Comparison of ENCODE assay signal across 11 cellular contexts in the genomic region with DNA sequence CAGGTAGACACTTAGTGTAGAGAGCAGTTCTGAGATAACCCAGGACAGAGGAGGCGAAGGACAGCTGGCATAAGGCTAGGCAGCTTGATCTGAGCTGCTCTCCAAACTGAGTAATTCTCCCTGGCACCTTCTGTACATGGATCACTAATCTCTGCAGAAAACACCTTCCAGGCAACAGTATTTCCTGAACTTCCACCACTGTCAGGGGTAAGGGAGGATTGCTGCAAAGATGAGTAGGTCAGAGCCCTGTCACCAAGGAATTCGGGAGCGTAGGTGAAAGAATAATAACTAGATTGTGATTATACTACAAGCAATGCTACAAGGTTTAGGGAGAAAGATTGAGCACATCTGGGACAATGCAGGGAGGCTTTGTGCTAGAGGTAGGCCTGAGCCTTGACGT. TPM values are rescaled to one million over a fixed set of nuclear protein-coding genes. Genes with fewer than 3 reads are reported as not detected.
A peak's percentile ranks its signal among the peaks of the same experiment; 100 is the strongest.
DNase-seq lines count a peak whose midpoint lies in the region; ATAC-seq, FAIRE-seq and TF ChIP-seq lines count a peak whose summit lies in the region.
"Had no signal": no experiment of that assay in that cellular context is flagged by ENCODE, and none has a peak within 500 bp of the region (broad histone marks: within the 10 kb centered on the region; RNA-seq: fewer than 3 reads in every experiment).

No MANE protein-coding gene starts in this region.

- H3K36me3 ChIP-seq in DOHH2 (ENCODE audit: control insufficient read depth, low read length) (peaks cover 51% of the 10 kb centered on the region), SK-N-MC (ENCODE audit: insufficient read depth, low read length) (peaks cover 17% of the 10 kb centered on the region), kidney (ENCODE audit: control insufficient read depth in 1 of 2, insufficient read depth in 2 of 2, low read length in 2 of 2) (no peaks in the 10 kb centered on the region)

- no peaks in the 10 kb centered on the region for H3F3A ChIP-seq in DOHH2 (ENCODE audit: control insufficient read depth, insufficient read depth)

- no peak for FAIRE-seq in kidney (lab: Jason Lieb, UNC)

- H3K27me3 ChIP-seq in DOHH2 (ENCODE audit: control insufficient read depth, low read length) = no peaks in the 10 kb centered on the region

- H3K4me1 ChIP-seq in DOHH2 (ENCODE audit: control insufficient read depth, low read length) = peaks cover 26% of the 10 kb centered on the region
- peaks cover 3 to 24% of the 10 kb centered on the region in 2 donors for H3K4me1 ChIP-seq in kidney (ENCODE audit: control insufficient read depth in 1 of 2, insufficient read depth in 1 of 2, low read depth in 1 of 2, low read length in 2 of 2)

- intact Hi-C loops in kidney (cut with DNase I) = no loop called here

- ATAC-seq in GM21447 (IDR thresholded peaks at IDR 0.05; ENCODE audit: unreplicated experiment) = no peak
- ATAC-seq: left colon had no signal

- no peaks in the 10 kb centered on the region for H3K9me3 ChIP-seq in DOHH2 (ENCODE audit: control insufficient read depth, insufficient read depth, low read length)
- H3K9me3 ChIP-seq in SK-N-MC (ENCODE audit: low read depth, low read length) = no peaks in the 10 kb centered on the region
- no peaks in the 10 kb centered on the region for H3K9me3 ChIP-seq in kidney (ENCODE audit: control insufficient read depth in 1 of 2, low read length in 2 of 2)

- DNase-seq in SK-N-MC (ENCODE audit: low read depth, low spot score) (no peak), fibroblast of the aortic adventitia (ENCODE audit: low read depth) (no peak), skeletal muscle cell (ENCODE audit: low read depth) (no peak), kidney (no peak), NCI-H2171 (lab: John Stamatoyannopoulos, UW) (no peak)
- no peak for DNase-seq in activated CD8-positive, alpha-beta memory T cell treated with anti-CD3 and anti-CD28 coated beads, Interleukin-2, amount 50 U/mL, for 4 hours
- DNase-seq: activated CD4-positive, CD25-positive, alpha-beta regulatory T cell treated with anti-CD3 and anti-CD28 coated beads, Interleukin-2, amount 50 U/mL, for 72 hours; left colon; NCI-H1694 had no signal

- H3K9ac ChIP-seq in SK-N-MC (ENCODE audit: insufficient read length) (no peak overlapping the region), kidney (ENCODE audit: low read length in 2 of 2) (peak overlapping the region in 1 of 2 donors; percentile 92)

- H3K4me2 ChIP-seq in DOHH2 (ENCODE audit: low read length) = peak overlapping the region; percentile 85

- no peaks in the 10 kb centered on the region for H3K9me2 ChIP-seq in DOHH2 (replicated peaks; ENCODE audit: control insufficient read depth, low read length)

- H3K79me2 ChIP-seq in DOHH2 (ENCODE audit: control insufficient read depth, low read length) = peaks cover 68% of the 10 kb centered on the region

- H3K4me3 ChIP-seq in DOHH2 (ENCODE audit: low read length) (peak overlapping the region; percentile 96), SK-N-MC (peak overlapping the region; percentile 89; the same call in 1 of the 2 replicates), fibroblast of the aortic adventitia (ENCODE audit: low read depth, low read length) (peak overlapping the region; percentile 98), skeletal muscle cell (ENCODE audit: low read depth, low read length) (peak overlapping the region; percentile 97), kidney (ENCODE audit: low read length in 2 of 2) (no peak overlapping the region)

- H4K20me1 ChIP-seq in DOHH2 (ENCODE audit: control insufficient read depth, insufficient read depth, low read depth, low read length) = 0 out of 2 replicates have a peak, but pooled peaks cover 3% of the 10 kb centered on the region

- no peak for TF ChIP-seq CTCF in DOHH2 (IDR thresholded peaks at IDR 0.05; ENCODE audit: low read depth, low read length, poor library complexity, severe bottlenecking)
- no peak for TF ChIP-seq CTCF in fibroblast of the aortic adventitia (IDR thresholded peaks at IDR 0.05; ENCODE audit: insufficient read depth, low read length)
- TF ChIP-seq CTCF in kidney (IDR thresholded peaks at IDR 0.05; ENCODE audit: borderline replicate concordance, extremely low read depth, insufficient read depth) = no peak

- H3K27ac ChIP-seq in DOHH2 (ENCODE audit: low read depth, low read length) = no peak overlapping the region
- no peak overlapping the region for H3K27ac ChIP-seq in SK-N-MC
- H3K27ac ChIP-seq in kidney (ENCODE audit: low read depth in 2 of 2, low read length in 2 of 2) = no peak overlapping the region

RNA-seq across cellular contexts. Expression of gene HM13, which starts 1.9 kb away (rescaled TPM):
- 47.6 and 131 TPM in 2 replicates for total RNA-seq in fibroblast of the aortic adventitia (ENCODE audit: low replicate concordance)
- 174 TPM for total RNA-seq in kidney
- 154 TPM for polyA plus RNA-seq in kidney (ENCODE audit: insufficient read depth, low read depth, low replicate concordance)

RNA-seq across cellular contexts. Expression of gene REM1, which starts 41.1 kb away (rescaled TPM):
- total RNA-seq in fibroblast of the aortic adventitia (ENCODE audit: low replicate concordance) (0.16 TPM in 1 of 2 replicates, not detected in the other), kidney (2.5 TPM)
- 2.0 TPM for polyA plus RNA-seq in kidney (ENCODE audit: insufficient read depth, low read depth, low replicate concordance)

RNA-seq across cellular contexts. Expression of gene DEFB124, which starts 41.2 kb away (rescaled TPM):
- not detected in 2 replicates for total RNA-seq in fibroblast of the aortic adventitia (ENCODE audit: low replicate concordance)
- 2.5 TPM for total RNA-seq in kidney
- not detected for polyA plus RNA-seq in kidney (ENCODE audit: insufficient read depth, low read depth, low replicate concordance)
- total RNA-seq: left colon had no signal

Comparison
In these comparisons a context has a peak if more than half of its experiments do, and no peak if none do; other contexts are left out.
1. H3K4me3 ChIP-seq: peak in DOHH2 (single experiment), SK-N-MC (single experiment), fibroblast of the aortic adventitia (single experiment) and skeletal muscle cell (single experiment); none in kidney (0 of 2).